ENCODE assay signal across 9 cellular contexts in genomic region chr10:98269435-98269912, GRCh38. TPM values are rescaled to one million over a fixed set of nuclear protein-coding genes. Genes with fewer than 3 reads are reported as not detected.
DNase-seq lines count a peak whose midpoint lies in the region; ATAC-seq, FAIRE-seq and TF ChIP-seq lines count a peak whose summit lies in the region.
"Had no signal": no experiment of that assay in that cellular context is flagged by ENCODE, and none has a peak within 500 bp of the region (broad histone marks: within the 10 kb centered on the region; RNA-seq: fewer than 3 reads in every experiment).

No MANE protein-coding gene starts in this region.

- no peak overlapping the region for H3K4me3 ChIP-seq in MG63

- TF ChIP-seq CTCF in mesothelial cell of epicardium (IDR thresholded peaks at IDR 0.05; ENCODE audit: unreplicated experiment) (no peak), GM13976 (IDR thresholded peaks at IDR 0.05; ENCODE audit: borderline replicate concordance, control extremely low read depth, extremely low read depth, insufficient read depth, missing control alignments) (no peak)

- DNase-seq in AG08395 (ENCODE audit: low spot score) (peak; percentile 96), MG63 (peak; percentile 96), mesothelial cell of epicardium (ENCODE audit: low spot score in 2 of 2, unreplicated experiment in 2 of 2) (no peak), GM13976 (ENCODE audit: low spot score) (no peak), GM12891 (ENCODE audit: insufficient read length, low spot score) (no peak), GM19239 (ENCODE audit: insufficient read length, low spot score) (no peak)
- DNase-seq in effector memory CD8-positive, alpha-beta T cell: no peak
- DNase-seq: activated B cell treated with CpG ODN at 0.5 μM for 24 hours had no signal

- in situ Hi-C loops in GM13976 (cut with MboI; ENCODE audit: low sequenced_read_pairs, unreplicated experiment): no loop called here

- no peaks in the 10 kb centered on the region for H3K36me3 ChIP-seq in MG63

- no peak for TF ChIP-seq POLR2A in GM12891 (IDR thresholded peaks at IDR 0.05; ENCODE audit: low read depth, low read length)

- H3K9me3 Mint-ChIP-seq in effector memory CD8-positive, alpha-beta T cell: no peaks in the 10 kb centered on the region
- no peaks in the 10 kb centered on the region for H3K9me3 Mint-ChIP-seq in mesothelial cell of epicardium
- H3K9me3 Mint-ChIP-seq: activated B cell treated with CpG ODN at 0.5 μM for 24 hours had no signal

- H3K4me1 Mint-ChIP-seq in effector memory CD8-positive, alpha-beta T cell (ENCODE audit: low read depth in 2 of 2): peaks cover 0 to 4% of the 10 kb centered on the region in 2 donors
- peaks cover 45% of the 10 kb centered on the region for H3K4me1 Mint-ChIP-seq in mesothelial cell of epicardium

- H3K27me3 Mint-ChIP-seq in effector memory CD8-positive, alpha-beta T cell: peaks cover 35 to 46% of the 10 kb centered on the region in 2 donors
- peaks cover under 1% of the 10 kb centered on the region for H3K27me3 Mint-ChIP-seq in mesothelial cell of epicardium (ENCODE audit: low read depth)

- peaks cover 6% of the 10 kb centered on the region for H3K36me3 Mint-ChIP-seq in effector memory CD8-positive, alpha-beta T cell (ENCODE audit: insufficient read depth)
- no peaks in the 10 kb centered on the region for H3K36me3 Mint-ChIP-seq in mesothelial cell of epicardium

- H3K27ac Mint-ChIP-seq in effector memory CD8-positive, alpha-beta T cell: peak overlapping the region in 1 of 2 donors; percentile 47
- peak overlapping the region; percentile 59 for H3K27ac Mint-ChIP-seq in mesothelial cell of epicardium
- H3K27ac Mint-ChIP-seq: activated B cell treated with CpG ODN at 0.5 μM for 24 hours had no signal

- no peaks in the 10 kb centered on the region for H3K27me3 ChIP-seq in MG63

- FAIRE-seq in GM12891 (lab: Jason Lieb, UNC) (no peak), GM19239 (lab: Jason Lieb, UNC) (no peak)

- H3K9me3 ChIP-seq in MG63: no peaks in the 10 kb centered on the region

- no peak for ATAC-seq in effector memory CD8-positive, alpha-beta T cell (replicated peaks)
- no peak for ATAC-seq in GM18519 (IDR thresholded peaks at IDR 0.05; ENCODE audit: low FRiP score, unreplicated experiment)

- peak overlapping the region; percentile 72 to 77 for H3K4me3 Mint-ChIP-seq in effector memory CD8-positive, alpha-beta T cell
- H3K4me3 Mint-ChIP-seq in mesothelial cell of epicardium: peak overlapping the region; percentile 72

TF ChIP-seq in GM12891, 5 proteins besides CTCF, POLR2A, EP300 and RAD21:
- TF ChIP-seq PAX5 (IDR thresholded peaks at IDR 0.05; ENCODE audit: insufficient read depth, low read length, severe bottlenecking) (no peak), POLR2AphosphoS5 (IDR thresholded peaks at IDR 0.05; ENCODE audit: low read depth, low read length) (no peak), TAF1 (IDR thresholded peaks at IDR 0.05; ENCODE audit: low read depth, low read length) (no peak), POU2F2 (IDR thresholded peaks at IDR 0.05; ENCODE audit: low read depth, low read length) (no peak), SPI1 (IDR thresholded peaks at IDR 0.05; ENCODE audit: low read depth, low read length) (no peak)

RNA-seq across cellular contexts. Expression of gene LOXL4, which starts 1.5 kb away (rescaled TPM):
- total RNA-seq in MG63 (2014; rRNA removed; shearing (Covaris generic); ENCODE audit: low replicate concordance): not detected in 2 replicates
- 7.0 to 7.9 TPM (median 7.5 TPM) in 3 replicates for total RNA-seq in mesothelial cell of epicardium
- 0.15 TPM for polyA plus RNA-seq in GM12891 (2012; ENCODE audit: low read depth, missing spikeins)
- total RNA-seq: activated B cell treated with CpG ODN at 0.5 μM for 24 hours had no signal

Comparison
In these comparisons a context has a peak if more than half of its experiments do, and no peak if none do; other contexts are left out.
1. DNase-seq: peak in AG08395 (single experiment) and MG63 (single experiment); none in effector memory CD8-positive, alpha-beta T cell (0 of 3), mesothelial cell of epicardium (0 of 2), GM13976 (single experiment), GM12891 (single experiment) and GM19239 (single experiment).